Comparison of ENCODE assay signal across 10 cellular contexts in genomic region chr3:52530918-52531635, GRCh38. TPM values are rescaled to one million over a fixed set of nuclear protein-coding genes. Genes with fewer than 3 reads are reported as not detected.
A peak's percentile ranks its signal among the peaks of the same experiment; 100 is the strongest.
DNase-seq lines count a peak whose midpoint lies in the region; ATAC-seq, FAIRE-seq and TF ChIP-seq lines count a peak whose summit lies in the region.
"Had no signal": no experiment of that assay in that cellular context is flagged by ENCODE, and none has a peak within 500 bp of the region (broad histone marks: within the 10 kb centered on the region; RNA-seq: fewer than 3 reads in every experiment).

No MANE protein-coding gene starts in this region.

- H3K27me3 Mint-ChIP-seq in mesothelial cell of epicardium (ENCODE audit: low read depth) = no peaks in the 10 kb centered on the region
- no peaks in the 10 kb centered on the region for H3K27me3 Mint-ChIP-seq in stimulated activated memory B cell treated with anti-CD40 and anti-IgM and Interleukin-4, amounts not matched to agents 10 μg/mL and 1 μg/mL and 100 μg/mL, for 72 hours

- CTCF ChIA-PET in HEK293 (lab: Yijun Ruan, JAX) = no interaction called here

- H3K36me3 Mint-ChIP-seq in mesothelial cell of epicardium = peaks cover 3% of the 10 kb centered on the region
- H3K36me3 Mint-ChIP-seq in stimulated activated memory B cell treated with anti-CD40 and anti-IgM and Interleukin-4, amounts not matched to agents 10 μg/mL and 1 μg/mL and 100 μg/mL, for 72 hours = no peaks in the 10 kb centered on the region

- H3K27me3 ChIP-seq in transverse colon = no peaks in the 10 kb centered on the region

- in situ Hi-C loops in transverse colon (cut with MboI; ENCODE audit: low pct_ligation_motif_present in 1 of 4, low pct_unique_long_range_greater_than_20kb in 1 of 4, low sequenced_read_pairs in 3 of 4) = no loop called here

- peaks cover 40% of the 10 kb centered on the region for H3K4me1 Mint-ChIP-seq in mesothelial cell of epicardium
- H3K4me1 Mint-ChIP-seq in stimulated activated memory B cell treated with anti-CD40 and anti-IgM and Interleukin-4, amounts not matched to agents 10 μg/mL and 1 μg/mL and 100 μg/mL, for 72 hours = peaks cover 19% of the 10 kb centered on the region

- H3K4me3 Mint-ChIP-seq in mesothelial cell of epicardium = peak overlapping the region; percentile 13
- no peak overlapping the region for H3K4me3 Mint-ChIP-seq in stimulated activated memory B cell treated with anti-CD40 and anti-IgM and Interleukin-4, amounts not matched to agents 10 μg/mL and 1 μg/mL and 100 μg/mL, for 72 hours

- H3K27ac ChIP-seq in HEK293 (ENCODE audit: extremely low read depth, low read depth, low read length) (0 out of 2 replicates have a peak overlapping the region, but pooled peaks have one; percentile 19), transverse colon (no peak overlapping the region)

- no peak for FAIRE-seq in frontal cortex (lab: Jason Lieb, UNC)

- intact Hi-C loops in transverse colon (cut with DNase I; ENCODE audit: low total_unique reads) = no loop called here

- peak; percentile 44 for DNase-seq in 8988T
- DNase-seq in frontal cortex (ENCODE audit: low spot score in 2 of 2) = peak; percentile 18 to 35
- peak in 1 of 2 experiments; percentile 22 for DNase-seq in mesothelial cell of epicardium (ENCODE audit: low spot score in 2 of 2, unreplicated experiment in 2 of 2)
- no peak for DNase-seq in NCI-H2227 (lab: John Stamatoyannopoulos, UW; ENCODE audit: unreplicated experiment)
- no peak for DNase-seq in transverse colon
- no peak for DNase-seq in COR-L47 (lab: John Stamatoyannopoulos, UW)
- DNase-seq: hippocampal formation, NCI-H146 had no signal

- TF ChIP-seq CTCF in HEK293 (tag by site-specific recombination; IDR thresholded peaks at IDR 0.05) (no peak), mesothelial cell of epicardium (IDR thresholded peaks at IDR 0.05; ENCODE audit: unreplicated experiment) (no peak), transverse colon (IDR thresholded peaks at IDR 0.05) (no peak)

- ATAC-seq in stimulated activated memory B cell treated with anti-CD40 and anti-IgM and Interleukin-4, amounts not matched to agents 10 μg/mL and 1 μg/mL and 100 μg/mL, for 72 hours = no peak

- H3K4me3 ChIP-seq in HEK293 (ENCODE audit: low read depth, low read length) (no peak overlapping the region), transverse colon (no peak overlapping the region)

- H3K27ac Mint-ChIP-seq in mesothelial cell of epicardium = no peak overlapping the region
- no peak overlapping the region for H3K27ac Mint-ChIP-seq in stimulated activated memory B cell treated with anti-CD40 and anti-IgM and Interleukin-4, amounts not matched to agents 10 μg/mL and 1 μg/mL and 100 μg/mL, for 72 hours

- H3K36me3 ChIP-seq in HEK293 (ENCODE audit: control insufficient read depth in 2 of 2, insufficient read depth in 1 of 2, low read length in 2 of 2) (peaks cover 0 to 58% of the 10 kb centered on the region in 2 experiments; a peak in 1 of 3 replicates), transverse colon (no peaks in the 10 kb centered on the region)

- H3K9me3 ChIP-seq in HEK293 (ENCODE audit: control insufficient read depth, insufficient read depth, low read depth, low read length) (no peaks in the 10 kb centered on the region), transverse colon (no peaks in the 10 kb centered on the region)

- peaks cover 4% of the 10 kb centered on the region; the same call in 1 of the 2 replicates for H3K4me1 ChIP-seq in HEK293 (ENCODE audit: control insufficient read depth, insufficient read depth, low read length)
- H3K4me1 ChIP-seq in transverse colon = peaks cover 8 to 29% (median 18%) of the 10 kb centered on the region in 4 donors

- 88% methylated on average over 8 of the region's 8 CpGs; no CpG with 5 or more reads in 1 of the 2 donors for WGBS in transverse colon (ENCODE audit: low coverage in 1 of 2), 2 donors

- TF ChIP-seq POLR2A in transverse colon (IDR thresholded peaks at IDR 0.05) = no peak

- POLR2A ChIA-PET in HEK293 (lab: Yijun Ruan, JAX) = no interaction called here

- no peaks in the 10 kb centered on the region for H3K9me3 Mint-ChIP-seq in mesothelial cell of epicardium
- no peaks in the 10 kb centered on the region for H3K9me3 Mint-ChIP-seq in stimulated activated memory B cell treated with anti-CD40 and anti-IgM and Interleukin-4, amounts not matched to agents 10 μg/mL and 1 μg/mL and 100 μg/mL, for 72 hours

- no peak for TF ChIP-seq EP300 in transverse colon (IDR thresholded peaks at IDR 0.05; ENCODE audit: low read depth)

TF ChIP-seq in HEK293, 187 proteins besides CTCF, POLR2A, EP300 and RAD21:
- TF ChIP-seq MYNN (tag by site-specific recombination; IDR thresholded peaks at IDR 0.05; ENCODE audit: borderline replicate concordance) (no peak), KLF16 (tag by site-specific recombination; IDR thresholded peaks at IDR 0.05) (no peak), ZNF555 (tag by site-specific recombination; conservative IDR thresholded peaks at IDR 0.05) (no peak), GLIS1 (tag by site-specific recombination; IDR thresholded peaks at IDR 0.05) (0 out of 2 replicates have a peak, but pooled peaks have one; percentile 13)
TF ChIP-seq in HEK293: peak in this region for 1.

RNA-seq across cellular contexts. Expression of gene NT5DC2, which starts 2.6 kb away (rescaled TPM):
- total RNA-seq in frontal cortex (39.9 TPM), mesothelial cell of epicardium (256 to 266 TPM (median 266 TPM) in 3 replicates), transverse colon (10 to 100 TPM in 2 of 4 donors, 1 to 10 TPM in 1, not detected in 1; 5.5 to 16.7 (median 14.9) TPM)

RNA-seq across cellular contexts. Expression of gene UQCC5, which starts 5.3 kb away (rescaled TPM):
- total RNA-seq in frontal cortex = 2.0 TPM
- 12.7 to 13.0 TPM (median 12.9 TPM) in 3 replicates for total RNA-seq in mesothelial cell of epicardium
- 10 to 100 TPM in 1 of 4 donors, 1 to 10 TPM in 2, not detected in 1; 2.6 to 22.1 (median 4.0) TPM for total RNA-seq in transverse colon

RNA-seq across cellular contexts. Expression of gene STAB1, which starts 35.9 kb away (rescaled TPM):
- 13.9 TPM for total RNA-seq in frontal cortex
- total RNA-seq in mesothelial cell of epicardium = 0.29 to 0.71 TPM (median 0.66 TPM) in 3 replicates
- total RNA-seq in transverse colon = 100 to 1,000 TPM in 1 of 4 donors, 10 to 100 TPM in 3; 42.6 to 152 (median 70.3) TPM

Comparison
In these comparisons a context has a peak if more than half of its experiments do, and no peak if none do; other contexts are left out.
1. DNase-seq: peak in 8988T (single experiment) and frontal cortex (2 of 2); none in NCI-H2227 (single experiment), transverse colon (single experiment) and COR-L47 (single experiment).